1 cellular context compared by ENCODE assay signal in genomic region chr1:161250829-161251228, GRCh38.
TF ChIP-seq lines count a peak whose summit lies in the region.

No MANE protein-coding gene starts in this region.

TF ChIP-seq in H1, 55 proteins besides CTCF, POLR2A, EP300 and RAD21:
- TF ChIP-seq EGR1 (IDR thresholded peaks at IDR 0.05; ENCODE audit: borderline replicate concordance, low read depth, low read length) (no peak), SRF (IDR thresholded peaks at IDR 0.05; ENCODE audit: low read depth, low read length) (no peak), BRCA1 (IDR thresholded peaks at IDR 0.05; ENCODE audit: low read depth, low read length) (no peak), FOSL1 (IDR thresholded peaks at IDR 0.05; ENCODE audit: insufficient read depth, low read depth, low read length) (peak; percentile 88), CTBP2 (IDR thresholded peaks at IDR 0.05; ENCODE audit: borderline replicate concordance, insufficient read depth, insufficient read length, low read length) (no peak), TAF7 (optimal IDR thresholded peaks at IDR 0.05; ENCODE audit: borderline replicate concordance, low read depth, low read length) (no peak)
